ENCODE assay signal across 8 cellular contexts in genomic region chr5:179678238-179679013, GRCh38. TPM values are rescaled to one million over a fixed set of nuclear protein-coding genes. Genes with fewer than 3 reads are reported as not detected.
DNase-seq lines count a peak whose midpoint lies in the region; TF ChIP-seq lines count a peak whose summit lies in the region.

No MANE protein-coding gene starts in this region.

- H2BK5ac ChIP-seq in H9 (ENCODE audit: insufficient read length, low read length): no peak overlapping the region

- TF ChIP-seq CTCF in H9 (conservative IDR thresholded peaks at IDR 0.05) (no peak), Loucy (conservative IDR thresholded peaks at IDR 0.05; ENCODE audit: low read length) (no peak), fibroblast of villous mesenchyme (IDR thresholded peaks at IDR 0.05; ENCODE audit: insufficient read depth, low read depth, low read length) (no peak), neural cell (IDR thresholded peaks at IDR 0.05; ENCODE audit: poor library complexity, severe bottlenecking) (peak; percentile 55)

- no peaks in the 10 kb centered on the region for H3K79me2 ChIP-seq in H9 (ENCODE audit: insufficient read depth, low read length)
- H3K79me2 ChIP-seq in Loucy (ENCODE audit: insufficient read depth, low read length): peaks cover 19% of the 10 kb centered on the region; the same call in 1 of the 2 replicates
- H3K79me2 ChIP-seq in neural cell (replicated peaks; ENCODE audit: insufficient read depth, low read length): no peaks in the 10 kb centered on the region

- no peak overlapping the region for H3K56ac ChIP-seq in H9 (ENCODE audit: insufficient read length, low read depth, low read length)

- peak overlapping the region; percentile 49 for H3K4me2 ChIP-seq in H9 (ENCODE audit: insufficient read depth, insufficient read length, low read length)
- peak overlapping the region; percentile 90 for H3K4me2 ChIP-seq in Loucy (ENCODE audit: low read depth, low read length, poor library complexity, severe bottlenecking)
- H3K4me2 ChIP-seq in neural cell (ENCODE audit: low read length): peak overlapping the region; percentile 32

- H2AFZ ChIP-seq in H9 (ENCODE audit: low read length): no peak overlapping the region
- peak overlapping the region; percentile 86 for H2AFZ ChIP-seq in Loucy (ENCODE audit: low read length)
- H2AFZ ChIP-seq in neural cell (ENCODE audit: low read depth, low read length): peak overlapping the region; percentile 86

- H3K36me3 ChIP-seq in Loucy (ENCODE audit: insufficient read depth, low read length): no peaks in the 10 kb centered on the region
- no peaks in the 10 kb centered on the region for H3K36me3 ChIP-seq in neural cell (ENCODE audit: insufficient read depth, low read length)

- H3K4me3 Mint-ChIP-seq in H9: peak overlapping the region; percentile 97
- H3K4me3 Mint-ChIP-seq in stimulated activated naive CD8-positive, alpha-beta T cell treated with anti-CD3 and anti-CD28 coated beads, Interleukin-15, Interleukin-2, amounts not matched to agents 100 ng/mL and 50 ng/mL, for 24 hours: peak overlapping the region; percentile 97

- TF ChIP-seq EP300 in neural cell (conservative IDR thresholded peaks at IDR 0.05; ENCODE audit: poor library complexity, severe bottlenecking): peak; percentile 43

- H2BK120ac ChIP-seq in H9 (ENCODE audit: low read depth, low read length, poor library complexity, severe bottlenecking): no peak overlapping the region

- peak overlapping the region; percentile 86 for H3K9ac ChIP-seq in H9 (ENCODE audit: extremely low read depth, insufficient read length, low read length)
- H3K9ac ChIP-seq in Loucy (ENCODE audit: low read depth, low read length, poor library complexity, severe bottlenecking): peak overlapping the region; percentile 90
- peak overlapping the region; percentile 93 for H3K9ac ChIP-seq in neural cell (ENCODE audit: low read length)

- H2BK12ac ChIP-seq in H9 (ENCODE audit: insufficient read length, low read depth, low read length): no peak overlapping the region

- no peaks in the 10 kb centered on the region for H3K27me3 ChIP-seq in H9 (ENCODE audit: insufficient read depth, low read length)
- no peaks in the 10 kb centered on the region for H3K27me3 ChIP-seq in Loucy (ENCODE audit: insufficient read depth, low read length, poor library complexity, severe bottlenecking)
- H3K27me3 ChIP-seq in neural cell (ENCODE audit: insufficient read depth, low read depth, low read length): no peaks in the 10 kb centered on the region

- H3K23me2 ChIP-seq in H9 (ENCODE audit: insufficient read length, low read depth, low read length, poor library complexity, severe bottlenecking): peaks cover 15% of the 10 kb centered on the region

- no peak overlapping the region for H4K91ac ChIP-seq in H9 (ENCODE audit: insufficient read length, low read depth, low read length)

- H3K27ac ChIP-seq in H9 (ENCODE audit: insufficient read length, low read depth, low read length): no peak overlapping the region
- peak overlapping the region; percentile 90 for H3K27ac ChIP-seq in neural cell (ENCODE audit: low read length)

- peaks cover 4% of the 10 kb centered on the region for H3K27me3 Mint-ChIP-seq in H9 (ENCODE audit: low read depth)
- no peaks in the 10 kb centered on the region for H3K27me3 Mint-ChIP-seq in stimulated activated naive CD8-positive, alpha-beta T cell treated with anti-CD3 and anti-CD28 coated beads, Interleukin-15, Interleukin-2, amounts not matched to agents 100 ng/mL and 50 ng/mL, for 24 hours

- H2BK20ac ChIP-seq in H9 (ENCODE audit: low read depth, low read length, poor library complexity, severe bottlenecking): no peak overlapping the region

- peak overlapping the region; percentile 96 for H3K14ac ChIP-seq in H9 (ENCODE audit: insufficient read depth, low read length)

- peak overlapping the region; percentile 92 for H3K18ac ChIP-seq in H9 (ENCODE audit: insufficient read length, low read depth, low read length)

- peaks cover 18 to 24% (median 23%) of the 10 kb centered on the region in 3 experiments for H3K36me3 Mint-ChIP-seq in H9 (ENCODE audit: insufficient read depth in 1 of 3, low read depth in 3 of 3)
- peaks cover 33% of the 10 kb centered on the region for H3K36me3 Mint-ChIP-seq in stimulated activated naive CD8-positive, alpha-beta T cell treated with anti-CD3 and anti-CD28 coated beads, Interleukin-15, Interleukin-2, amounts not matched to agents 100 ng/mL and 50 ng/mL, for 24 hours (ENCODE audit: low read depth)

- H3K27ac Mint-ChIP-seq in H9: peak overlapping the region; percentile 67 to 98 (median 89); a peak in 5 of 7 replicates
- peak overlapping the region; percentile 94 for H3K27ac Mint-ChIP-seq in stimulated activated naive CD8-positive, alpha-beta T cell treated with anti-CD3 and anti-CD28 coated beads, Interleukin-15, Interleukin-2, amounts not matched to agents 100 ng/mL and 50 ng/mL, for 24 hours

- H2BK15ac ChIP-seq in H9 (ENCODE audit: low read depth, low read length): no peak overlapping the region

- WGBS in H9 (ENCODE audit: extremely low coverage, insufficient read length, low lambda C conversion rate): no CpG with 5 or more reads among the region's 75 CpGs

- no peak overlapping the region for H3K23ac ChIP-seq in H9 (ENCODE audit: insufficient read length, low read depth, low read length)

- peaks cover 0 to 4% of the 10 kb centered on the region in 2 experiments; a peak in 2 of 5 replicates for H3K9me3 Mint-ChIP-seq in H9
- H3K9me3 Mint-ChIP-seq in stimulated activated naive CD8-positive, alpha-beta T cell treated with anti-CD3 and anti-CD28 coated beads, Interleukin-15, Interleukin-2, amounts not matched to agents 100 ng/mL and 50 ng/mL, for 24 hours: peaks cover 4% of the 10 kb centered on the region

- H3F3A ChIP-seq in Loucy (ENCODE audit: low read depth) (no peaks in the 10 kb centered on the region), neural cell (ENCODE audit: insufficient read depth, low read length, poor library complexity, severe bottlenecking) (no peaks in the 10 kb centered on the region)

- H3T11ph ChIP-seq in H9 (ENCODE audit: low read length): no peak overlapping the region

- H4K5ac ChIP-seq in H9 (ENCODE audit: insufficient read length, low read depth, low read length): no peak overlapping the region

- peak; percentile 56 for TF ChIP-seq RAD21 in neural cell (conservative IDR thresholded peaks at IDR 0.05)

- H3K79me1 ChIP-seq in H9 (ENCODE audit: insufficient read depth, low read depth, low read length, poor library complexity, severe bottlenecking): no peaks in the 10 kb centered on the region

- H3K4ac ChIP-seq in H9 (ENCODE audit: low read depth, low read length): no peak overlapping the region

- H3K9me3 ChIP-seq in H9 (ENCODE audit: control insufficient read depth, low read depth, low read length): no peaks in the 10 kb centered on the region
- no peaks in the 10 kb centered on the region for H3K9me3 ChIP-seq in Loucy (ENCODE audit: insufficient read depth, low read depth, low read length)
- no peaks in the 10 kb centered on the region for H3K9me3 ChIP-seq in neural cell (ENCODE audit: low read length)

- no peak overlapping the region for H2AK5ac ChIP-seq in H9 (ENCODE audit: insufficient read length, low read length)

- no peaks in the 10 kb centered on the region for H4K20me1 ChIP-seq in H9 (ENCODE audit: control insufficient read depth, insufficient read depth, insufficient read length)
- no peaks in the 10 kb centered on the region for H4K20me1 ChIP-seq in Loucy (ENCODE audit: insufficient read depth, low read length, poor library complexity, severe bottlenecking)
- no peaks in the 10 kb centered on the region for H4K20me1 ChIP-seq in neural cell (ENCODE audit: insufficient read depth)

- no peaks in the 10 kb centered on the region for H3K9me2 ChIP-seq in Loucy (replicated peaks; ENCODE audit: low read depth, low read length)
- no peaks in the 10 kb centered on the region for H3K9me2 ChIP-seq in neural cell (ENCODE audit: insufficient read depth, low read length)

- peak overlapping the region; percentile 95 for H3K4me3 ChIP-seq in Loucy (ENCODE audit: low read length, poor library complexity, severe bottlenecking)
- peak overlapping the region; percentile 74 for H3K4me3 ChIP-seq in fibroblast of villous mesenchyme (ENCODE audit: low read depth, low read length)
- H3K4me3 ChIP-seq in neural cell (ENCODE audit: low read length): peak overlapping the region; percentile 80

- H4K8ac ChIP-seq in H9 (replicated peaks; ENCODE audit: insufficient read length, low read depth, low read length): no peak overlapping the region

- DNase-seq in ELR (ENCODE audit: low read depth) (peak; percentile 96), H9 (peak; percentile 94), SHP77 (lab: John Stamatoyannopoulos, UW) (peak; percentile 88 to 95), activated gamma-delta T cell (lab: John Stamatoyannopoulos, UW) (peak; percentile 95), fibroblast of villous mesenchyme (ENCODE audit: low read depth) (peak; percentile 94)

- H3K4me1 Mint-ChIP-seq in H9: peaks cover 15 to 19% of the 10 kb centered on the region in 2 experiments
- H3K4me1 Mint-ChIP-seq in stimulated activated naive CD8-positive, alpha-beta T cell treated with anti-CD3 and anti-CD28 coated beads, Interleukin-15, Interleukin-2, amounts not matched to agents 100 ng/mL and 50 ng/mL, for 24 hours (ENCODE audit: low read depth): peaks cover 35% of the 10 kb centered on the region

- peaks cover 2% of the 10 kb centered on the region; the same call in 1 of the 2 replicates for H3K4me1 ChIP-seq in H9 (ENCODE audit: insufficient read depth, low read length)
- no peaks in the 10 kb centered on the region for H3K4me1 ChIP-seq in Loucy (ENCODE audit: insufficient read depth, low read length, poor library complexity, severe bottlenecking)

TF ChIP-seq in neural cell, 6 proteins besides CTCF, POLR2A, EP300 and RAD21 (continues in another document):
- no peak for TF ChIP-seq EZH2 (IDR thresholded peaks at IDR 0.05; ENCODE audit: borderline replicate concordance, insufficient read depth, low read length, poor library complexity, severe bottlenecking)
- TF ChIP-seq SMC3 (conservative IDR thresholded peaks at IDR 0.05; ENCODE audit: poor library complexity): no peak
- TF ChIP-seq POLR2AphosphoS5 (IDR thresholded peaks at IDR 0.05): peak; percentile 98
- peak; percentile 91 for TF ChIP-seq MXI1 (conservative IDR thresholded peaks at IDR 0.05; ENCODE audit: poor library complexity, severe bottlenecking)

RNA-seq across cellular contexts. Expression of gene CBY3, which starts 2.4 kb away (rescaled TPM):
- total RNA-seq in H9 (2021) (0.50 and 1.6 TPM in 2 replicates), fibroblast of villous mesenchyme (0.32 TPM in 1 of 2 replicates, not detected in the other)
- polyA plus RNA-seq in neural cell: 0.90 TPM in 1 of 2 replicates, not detected in the other
- polyA minus RNA-seq in neural cell: not detected in 2 replicates

RNA-seq across cellular contexts. Expression of gene CANX, which starts 20.3 kb away (rescaled TPM):
- 518 and 538 TPM in 2 replicates for total RNA-seq in H9 (2021)
- 628 and 886 TPM in 2 replicates for total RNA-seq in fibroblast of villous mesenchyme
- polyA plus RNA-seq in neural cell: 227 and 232 TPM in 2 replicates
- 346 and 374 TPM in 2 replicates for polyA minus RNA-seq in neural cell

RNA-seq across cellular contexts. Expression of gene MAML1, which starts 54.2 kb away (rescaled TPM):
- total RNA-seq in H9 (2021) (50.8 and 51.1 TPM in 2 replicates), fibroblast of villous mesenchyme (12.1 and 13.9 TPM in 2 replicates)
- polyA plus RNA-seq in neural cell: 6.8 and 8.4 TPM in 2 replicates
- polyA minus RNA-seq in neural cell: 21.8 and 22.9 TPM in 2 replicates

RNA-seq across cellular contexts. Expression of gene HNRNPH1, which starts 55.0 kb away (rescaled TPM):
- total RNA-seq in H9 (2021) (1,042 and 1,066 TPM in 2 replicates), fibroblast of villous mesenchyme (474 and 562 TPM in 2 replicates)
- 982 and 1,058 TPM in 2 replicates for polyA plus RNA-seq in neural cell
- polyA minus RNA-seq in neural cell: 885 and 1,102 TPM in 2 replicates

Comparison
In these comparisons a context has a peak if more than half of its experiments do, and no peak if none do; other contexts are left out.
1. H3K4me2 ChIP-seq: peak in every context shown above with its lines; median percentile 90 in Loucy; 49 in H9; 32 in neural cell.